Comparison of ENCODE assay signal across 26 cellular contexts in the genomic region with DNA sequence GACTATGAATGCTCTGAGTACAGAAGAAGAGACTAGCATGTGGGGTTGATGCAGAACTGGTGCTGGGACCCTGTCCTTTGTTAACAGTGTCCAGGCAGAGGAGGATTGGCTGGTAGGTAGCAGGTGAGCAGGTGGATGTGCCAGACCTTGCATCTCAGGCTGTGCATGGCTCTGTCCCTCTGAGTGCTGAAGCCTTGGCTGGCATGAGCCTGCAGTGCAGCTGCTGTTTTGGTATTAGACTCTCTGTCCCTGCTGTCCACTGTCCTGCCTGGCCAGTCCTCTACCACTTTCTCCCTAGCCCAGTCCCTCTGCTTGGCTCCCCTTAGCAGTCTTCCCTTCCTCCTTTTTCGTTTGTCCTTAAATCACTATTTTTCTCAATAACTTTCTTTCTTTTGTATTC.
DNase-seq lines count a peak whose midpoint lies in the region; ATAC-seq and TF ChIP-seq lines count a peak whose summit lies in the region.
"Had no signal": no experiment of that assay in that cellular context is flagged by ENCODE, and none has a peak within 500 bp of the region (broad histone marks: within the 10 kb centered on the region; RNA-seq: fewer than 3 reads in every experiment).

No MANE protein-coding gene starts in this region.

- H3K27me3 ChIP-seq in lung (ENCODE audit: control insufficient read depth, insufficient read depth): no peaks in the 10 kb centered on the region
- H3K27me3 ChIP-seq in gastrocnemius medialis: no peaks in the 10 kb centered on the region

- H3K36me3 ChIP-seq in lung (ENCODE audit: control insufficient read depth in 2 of 2, insufficient read depth in 2 of 2, low read length in 2 of 2) (no peaks in the 10 kb centered on the region), gastrocnemius medialis (no peaks in the 10 kb centered on the region)
- H3K36me3 ChIP-seq: HAP-1 had no signal

- no peak overlapping the region for H3K4me3 Mint-ChIP-seq in WTC11
- H3K4me3 Mint-ChIP-seq: CD8-positive, alpha-beta memory T cell had no signal

- H3K4me1 ChIP-seq in lung (ENCODE audit: control insufficient read depth in 2 of 2, insufficient read depth in 2 of 2, low read length in 2 of 2) (no peaks in the 10 kb centered on the region), gastrocnemius medialis (peaks cover 5 to 16% of the 10 kb centered on the region in 2 donors)
- H3K4me1 ChIP-seq: HAP-1 had no signal

- CTCF ChIA-PET in WTC11 (lab: Charles Lee): interaction anchor here (1.0 to 3.3 kb wide), 9 partner anchors 10 to 193 kb away, joined by 3 to 27 read pairs (median 7); no protein-coding TSS in a partner anchor

- intact Hi-C loops in gastrocnemius medialis (cut with DNase I; ENCODE audit: low total_unique reads): no loop called here

- H3K4me3 ChIP-seq in lung (no peak overlapping the region), gastrocnemius medialis (no peak overlapping the region)
- H3K4me3 ChIP-seq: HAP-1, SK-N-MC had no signal

- TF ChIP-seq CTCF in WTC11 (IDR thresholded peaks at IDR 0.05): no peak
- TF ChIP-seq CTCF in lung (IDR thresholded peaks at IDR 0.05; ENCODE audit: control extremely low read depth, extremely low read depth): no peak
- TF ChIP-seq CTCF in gastrocnemius medialis (IDR thresholded peaks at IDR 0.05 in 4 of 5, conservative IDR thresholded peaks at IDR 0.05 in 1 of 5): no peak

- POLR2A ChIA-PET in WTC11 (lab: Charles Lee): interaction anchor here (0.5 to 1.2 kb wide), 3 partner anchors 10 to 278 kb away, joined by 3 read pairs; a partner anchor contains a TSS

- H3K27ac ChIP-seq in lung (ENCODE audit: low read depth in 1 of 2, low read length in 1 of 2) (no peak overlapping the region), gastrocnemius medialis (no peak overlapping the region)
- H3K27ac ChIP-seq: 22Rv1, C4-2B, HL-60, SK-N-MC had no signal

- WGBS in lung, 2 donors: 67 to 77% methylated on average over 1 of the region's 1 CpG

- no peak for TF ChIP-seq POLR2A in gastrocnemius medialis (IDR thresholded peaks at IDR 0.05)

- no peaks in the 10 kb centered on the region for H3K9me3 ChIP-seq in lung (ENCODE audit: control insufficient read depth in 2 of 2, insufficient read depth in 1 of 2, low read length in 1 of 2)
- no peaks in the 10 kb centered on the region for H3K9me3 ChIP-seq in gastrocnemius medialis
- H3K9me3 ChIP-seq: HAP-1 had no signal

- DNase-seq in NCI-H345 (lab: John Stamatoyannopoulos, UW): peak; percentile 29
- DNase-seq in NCI-H345 treated with DMSO at 0.1 percent for 48 hours (lab: John Stamatoyannopoulos, UW; ENCODE audit: unreplicated experiment): no peak
- DNase-seq in WTC11 (ENCODE audit: low spot score): no peak
- DNase-seq in lung (ENCODE audit: low spot score): peak; percentile 10
- no peak for DNase-seq in gastrocnemius medialis
- DNase-seq in SW480 (ENCODE audit: low spot score): no peak
- no peak for DNase-seq in NCI-H510A (lab: John Stamatoyannopoulos, UW)
- no peak for DNase-seq in NCI-H2171 (lab: John Stamatoyannopoulos, UW)
- DNase-seq: Calu3; CD8-positive, alpha-beta memory T cell; GDM1; KG1; NCI-H1092; NCI-H1436; NCI-H1930; NCI-H2227 treated with DMSO at 0.1 percent for 48 hours; NCI-H524 treated with DMSO at 0.1 percent for 48 hours; NCI-H82; RPMI8226; SHP77 treated with DMSO at 0.1 percent for 48 hours had no signal

- ATAC-seq in WTC11 (peak; percentile 6), lung (ENCODE audit: insufficient read depth, low FRiP score) (no peak), gastrocnemius medialis (peak; percentile 28 to 55)
- ATAC-seq: PC-3 had no signal

- peak overlapping the region; percentile 84 for H3K27ac Mint-ChIP-seq in WTC11
- H3K27ac Mint-ChIP-seq: CD8-positive, alpha-beta memory T cell had no signal

- H3K4me1 Mint-ChIP-seq in WTC11: peaks cover 80% of the 10 kb centered on the region
- H3K4me1 Mint-ChIP-seq: CD8-positive, alpha-beta memory T cell had no signal

- H3K9me3 Mint-ChIP-seq in WTC11: no peaks in the 10 kb centered on the region
- H3K9me3 Mint-ChIP-seq: CD8-positive, alpha-beta memory T cell had no signal

- in situ Hi-C loops in gastrocnemius medialis (cut with MboI; ENCODE audit: low sequenced_read_pairs in 4 of 4): no loop called here

- H3K36me3 Mint-ChIP-seq in WTC11: no peaks in the 10 kb centered on the region
- H3K36me3 Mint-ChIP-seq: CD8-positive, alpha-beta memory T cell had no signal

- peaks cover 4% of the 10 kb centered on the region for H3K27me3 Mint-ChIP-seq in WTC11 (ENCODE audit: low read depth)

TF ChIP-seq in WTC11, 78 proteins besides CTCF, POLR2A, EP300 and RAD21 (continues in another document):
- TF ChIP-seq, protein P1, sequence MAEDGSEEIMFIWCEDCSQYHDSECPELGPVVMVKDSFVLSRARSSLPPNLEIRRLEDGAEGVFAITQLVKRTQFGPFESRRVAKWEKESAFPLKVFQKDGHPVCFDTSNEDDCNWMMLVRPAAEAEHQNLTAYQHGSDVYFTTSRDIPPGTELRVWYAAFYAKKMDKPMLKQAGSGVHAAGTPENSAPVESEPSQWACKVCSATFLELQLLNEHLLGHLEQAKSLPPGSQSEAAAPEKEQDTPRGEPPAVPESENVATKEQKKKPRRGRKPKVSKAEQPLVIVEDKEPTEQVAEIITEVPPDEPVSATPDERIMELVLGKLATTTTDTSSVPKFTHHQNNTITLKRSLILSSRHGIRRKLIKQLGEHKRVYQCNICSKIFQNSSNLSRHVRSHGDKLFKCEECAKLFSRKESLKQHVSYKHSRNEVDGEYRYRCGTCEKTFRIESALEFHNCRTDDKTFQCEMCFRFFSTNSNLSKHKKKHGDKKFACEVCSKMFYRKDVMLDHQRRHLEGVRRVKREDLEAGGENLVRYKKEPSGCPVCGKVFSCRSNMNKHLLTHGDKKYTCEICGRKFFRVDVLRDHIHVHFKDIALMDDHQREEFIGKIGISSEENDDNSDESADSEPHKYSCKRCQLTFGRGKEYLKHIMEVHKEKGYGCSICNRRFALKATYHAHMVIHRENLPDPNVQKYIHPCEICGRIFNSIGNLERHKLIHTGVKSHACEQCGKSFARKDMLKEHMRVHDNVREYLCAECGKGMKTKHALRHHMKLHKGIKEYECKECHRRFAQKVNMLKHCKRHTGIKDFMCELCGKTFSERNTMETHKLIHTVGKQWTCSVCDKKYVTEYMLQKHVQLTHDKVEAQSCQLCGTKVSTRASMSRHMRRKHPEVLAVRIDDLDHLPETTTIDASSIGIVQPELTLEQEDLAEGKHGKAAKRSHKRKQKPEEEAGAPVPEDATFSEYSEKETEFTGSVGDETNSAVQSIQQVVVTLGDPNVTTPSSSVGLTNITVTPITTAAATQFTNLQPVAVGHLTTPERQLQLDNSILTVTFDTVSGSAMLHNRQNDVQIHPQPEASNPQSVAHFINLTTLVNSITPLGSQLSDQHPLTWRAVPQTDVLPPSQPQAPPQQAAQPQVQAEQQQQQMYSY (CRISPR knock-in tag; IDR thresholded peaks at IDR 0.05): no peak
- TF ChIP-seq ELF4 (CRISPR knock-in tag; IDR thresholded peaks at IDR 0.05; ENCODE audit: low read depth) (no peak), IRF2 (CRISPR knock-in tag; IDR thresholded peaks at IDR 0.05; ENCODE audit: borderline replicate concordance, low read depth) (no peak)
- TF ChIP-seq, protein P2, sequence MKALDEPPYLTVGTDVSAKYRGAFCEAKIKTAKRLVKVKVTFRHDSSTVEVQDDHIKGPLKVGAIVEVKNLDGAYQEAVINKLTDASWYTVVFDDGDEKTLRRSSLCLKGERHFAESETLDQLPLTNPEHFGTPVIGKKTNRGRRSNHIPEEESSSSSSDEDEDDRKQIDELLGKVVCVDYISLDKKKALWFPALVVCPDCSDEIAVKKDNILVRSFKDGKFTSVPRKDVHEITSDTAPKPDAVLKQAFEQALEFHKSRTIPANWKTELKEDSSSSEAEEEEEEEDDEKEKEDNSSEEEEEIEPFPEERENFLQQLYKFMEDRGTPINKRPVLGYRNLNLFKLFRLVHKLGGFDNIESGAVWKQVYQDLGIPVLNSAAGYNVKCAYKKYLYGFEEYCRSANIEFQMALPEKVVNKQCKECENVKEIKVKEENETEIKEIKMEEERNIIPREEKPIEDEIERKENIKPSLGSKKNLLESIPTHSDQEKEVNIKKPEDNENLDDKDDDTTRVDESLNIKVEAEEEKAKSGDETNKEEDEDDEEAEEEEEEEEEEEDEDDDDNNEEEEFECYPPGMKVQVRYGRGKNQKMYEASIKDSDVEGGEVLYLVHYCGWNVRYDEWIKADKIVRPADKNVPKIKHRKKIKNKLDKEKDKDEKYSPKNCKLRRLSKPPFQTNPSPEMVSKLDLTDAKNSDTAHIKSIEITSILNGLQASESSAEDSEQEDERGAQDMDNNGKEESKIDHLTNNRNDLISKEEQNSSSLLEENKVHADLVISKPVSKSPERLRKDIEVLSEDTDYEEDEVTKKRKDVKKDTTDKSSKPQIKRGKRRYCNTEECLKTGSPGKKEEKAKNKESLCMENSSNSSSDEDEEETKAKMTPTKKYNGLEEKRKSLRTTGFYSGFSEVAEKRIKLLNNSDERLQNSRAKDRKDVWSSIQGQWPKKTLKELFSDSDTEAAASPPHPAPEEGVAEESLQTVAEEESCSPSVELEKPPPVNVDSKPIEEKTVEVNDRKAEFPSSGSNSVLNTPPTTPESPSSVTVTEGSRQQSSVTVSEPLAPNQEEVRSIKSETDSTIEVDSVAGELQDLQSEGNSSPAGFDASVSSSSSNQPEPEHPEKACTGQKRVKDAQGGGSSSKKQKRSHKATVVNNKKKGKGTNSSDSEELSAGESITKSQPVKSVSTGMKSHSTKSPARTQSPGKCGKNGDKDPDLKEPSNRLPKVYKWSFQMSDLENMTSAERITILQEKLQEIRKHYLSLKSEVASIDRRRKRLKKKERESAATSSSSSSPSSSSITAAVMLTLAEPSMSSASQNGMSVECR (CRISPR knock-in tag; IDR thresholded peaks at IDR 0.05; ENCODE audit: borderline replicate concordance): no peak
- TF ChIP-seq, protein P3, sequence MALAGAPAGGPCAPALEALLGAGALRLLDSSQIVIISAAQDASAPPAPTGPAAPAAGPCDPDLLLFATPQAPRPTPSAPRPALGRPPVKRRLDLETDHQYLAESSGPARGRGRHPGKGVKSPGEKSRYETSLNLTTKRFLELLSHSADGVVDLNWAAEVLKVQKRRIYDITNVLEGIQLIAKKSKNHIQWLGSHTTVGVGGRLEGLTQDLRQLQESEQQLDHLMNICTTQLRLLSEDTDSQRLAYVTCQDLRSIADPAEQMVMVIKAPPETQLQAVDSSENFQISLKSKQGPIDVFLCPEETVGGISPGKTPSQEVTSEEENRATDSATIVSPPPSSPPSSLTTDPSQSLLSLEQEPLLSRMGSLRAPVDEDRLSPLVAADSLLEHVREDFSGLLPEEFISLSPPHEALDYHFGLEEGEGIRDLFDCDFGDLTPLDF (CRISPR knock-in tag; IDR thresholded peaks at IDR 0.05): no peak

Comparison
In these comparisons a context has a peak if more than half of its experiments do, and no peak if none do; other contexts are left out.
1. DNase-seq: peak in NCI-H345 (single experiment) and lung (single experiment); none in NCI-H345 treated with DMSO at 0.1 percent for 48 hours (single experiment), WTC11 (single experiment), gastrocnemius medialis (0 of 2), SW480 (single experiment), NCI-H510A (single experiment) and NCI-H2171 (single experiment).